ENCODE assay signal across 1 cellular context in the genomic region with DNA sequence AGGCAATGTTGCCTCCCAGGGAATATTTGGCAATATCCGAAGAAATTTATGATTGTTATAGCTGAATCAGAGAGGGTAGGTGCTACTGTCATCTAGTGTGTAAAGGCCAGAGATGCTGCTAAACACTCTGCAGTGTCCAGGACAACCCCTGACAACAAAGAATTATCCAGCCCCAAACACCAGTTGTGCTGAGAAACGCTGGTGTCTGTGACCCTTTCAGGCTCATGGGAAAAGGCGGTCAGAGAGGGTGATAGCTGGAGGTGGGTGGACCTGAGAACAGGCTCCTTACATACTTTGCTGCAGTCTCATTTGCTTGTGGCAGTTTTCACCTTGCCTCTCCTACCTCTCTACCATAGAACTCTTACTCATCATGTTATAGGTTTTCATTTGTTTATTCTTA.
TF ChIP-seq lines count a peak whose summit lies in the region.

No MANE protein-coding gene starts in this region.

TF ChIP-seq in GM23338, 12 proteins besides CTCF, POLR2A, EP300 and RAD21 (continued from another document):
- TF ChIP-seq, protein P1, sequence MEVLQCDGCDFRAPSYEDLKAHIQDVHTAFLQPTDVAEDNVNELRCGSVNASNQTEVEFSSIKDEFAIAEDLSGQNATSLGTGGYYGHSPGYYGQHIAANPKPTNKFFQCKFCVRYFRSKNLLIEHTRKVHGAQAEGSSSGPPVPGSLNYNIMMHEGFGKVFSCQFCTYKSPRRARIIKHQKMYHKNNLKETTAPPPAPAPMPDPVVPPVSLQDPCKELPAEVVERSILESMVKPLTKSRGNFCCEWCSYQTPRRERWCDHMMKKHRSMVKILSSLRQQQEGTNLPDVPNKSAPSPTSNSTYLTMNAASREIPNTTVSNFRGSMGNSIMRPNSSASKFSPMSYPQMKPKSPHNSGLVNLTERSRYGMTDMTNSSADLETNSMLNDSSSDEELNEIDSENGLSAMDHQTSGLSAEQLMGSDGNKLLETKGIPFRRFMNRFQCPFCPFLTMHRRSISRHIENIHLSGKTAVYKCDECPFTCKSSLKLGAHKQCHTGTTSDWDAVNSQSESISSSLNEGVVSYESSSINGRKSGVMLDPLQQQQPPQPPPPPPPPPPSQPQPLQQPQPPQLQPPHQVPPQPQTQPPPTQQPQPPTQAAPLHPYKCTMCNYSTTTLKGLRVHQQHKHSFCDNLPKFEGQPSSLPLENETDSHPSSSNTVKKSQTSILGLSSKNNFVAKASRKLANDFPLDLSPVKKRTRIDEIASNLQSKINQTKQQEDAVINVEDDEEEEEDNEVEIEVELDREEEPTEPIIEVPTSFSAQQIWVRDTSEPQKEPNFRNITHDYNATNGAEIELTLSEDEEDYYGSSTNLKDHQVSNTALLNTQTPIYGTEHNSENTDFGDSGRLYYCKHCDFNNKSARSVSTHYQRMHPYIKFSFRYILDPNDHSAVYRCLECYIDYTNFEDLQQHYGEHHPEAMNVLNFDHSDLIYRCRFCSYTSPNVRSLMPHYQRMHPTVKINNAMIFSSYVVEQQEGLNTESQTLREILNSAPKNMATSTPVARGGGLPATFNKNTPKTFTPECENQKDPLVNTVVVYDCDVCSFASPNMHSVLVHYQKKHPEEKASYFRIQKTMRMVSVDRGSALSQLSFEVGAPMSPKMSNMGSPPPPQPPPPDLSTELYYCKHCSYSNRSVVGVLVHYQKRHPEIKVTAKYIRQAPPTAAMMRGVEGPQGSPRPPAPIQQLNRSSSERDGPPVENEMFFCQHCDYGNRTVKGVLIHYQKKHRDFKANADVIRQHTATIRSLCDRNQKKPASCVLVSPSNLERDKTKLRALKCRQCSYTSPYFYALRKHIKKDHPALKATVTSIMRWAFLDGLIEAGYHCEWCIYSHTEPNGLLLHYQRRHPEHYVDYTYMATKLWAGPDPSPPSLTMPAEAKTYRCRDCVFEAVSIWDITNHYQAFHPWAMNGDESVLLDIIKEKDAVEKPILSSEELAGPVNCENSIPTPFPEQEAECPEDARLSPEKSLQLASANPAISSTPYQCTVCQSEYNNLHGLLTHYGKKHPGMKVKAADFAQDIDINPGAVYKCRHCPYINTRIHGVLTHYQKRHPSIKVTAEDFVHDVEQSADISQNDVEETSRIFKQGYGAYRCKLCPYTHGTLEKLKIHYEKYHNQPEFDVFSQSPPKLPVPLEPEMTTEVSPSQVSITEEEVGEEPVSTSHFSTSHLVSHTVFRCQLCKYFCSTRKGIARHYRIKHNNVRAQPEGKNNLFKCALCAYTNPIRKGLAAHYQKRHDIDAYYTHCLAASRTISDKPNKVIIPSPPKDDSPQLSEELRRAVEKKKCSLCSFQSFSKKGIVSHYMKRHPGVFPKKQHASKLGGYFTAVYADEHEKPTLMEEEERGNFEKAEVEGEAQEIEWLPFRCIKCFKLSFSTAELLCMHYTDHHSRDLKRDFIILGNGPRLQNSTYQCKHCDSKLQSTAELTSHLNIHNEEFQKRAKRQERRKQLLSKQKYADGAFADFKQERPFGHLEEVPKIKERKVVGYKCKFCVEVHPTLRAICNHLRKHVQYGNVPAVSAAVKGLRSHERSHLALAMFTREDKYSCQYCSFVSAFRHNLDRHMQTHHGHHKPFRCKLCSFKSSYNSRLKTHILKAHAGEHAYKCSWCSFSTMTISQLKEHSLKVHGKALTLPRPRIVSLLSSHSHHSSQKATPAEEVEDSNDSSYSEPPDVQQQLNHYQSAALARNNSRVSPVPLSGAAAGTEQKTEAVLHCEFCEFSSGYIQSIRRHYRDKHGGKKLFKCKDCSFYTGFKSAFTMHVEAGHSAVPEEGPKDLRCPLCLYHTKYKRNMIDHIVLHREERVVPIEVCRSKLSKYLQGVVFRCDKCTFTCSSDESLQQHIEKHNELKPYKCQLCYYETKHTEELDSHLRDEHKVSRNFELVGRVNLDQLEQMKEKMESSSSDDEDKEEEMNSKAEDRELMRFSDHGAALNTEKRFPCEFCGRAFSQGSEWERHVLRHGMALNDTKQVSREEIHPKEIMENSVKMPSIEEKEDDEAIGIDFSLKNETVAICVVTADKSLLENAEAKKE (CRISPR knock-in tag; IDR thresholded peaks at IDR 0.05), result no peak
- TF ChIP-seq JUNB (IDR thresholded peaks at IDR 0.05; ENCODE audit: unreplicated experiment) (no peak), ETS1 (IDR thresholded peaks at IDR 0.05) (no peak), EZH2 (IDR thresholded peaks at IDR 0.05; ENCODE audit: low read depth, unreplicated experiment) (no peak), STAT1 (IDR thresholded peaks at IDR 0.05; ENCODE audit: unreplicated experiment) (no peak), REST (IDR thresholded peaks at IDR 0.05; ENCODE audit: unreplicated experiment) (no peak), NANOG (IDR thresholded peaks at IDR 0.05; ENCODE audit: borderline replicate concordance) (no peak)
TF ChIP-seq in GM23338: peak in this region for 0.
